ENCODE assay signal across 14 cellular contexts in genomic region chr22:39078329-39078728, GRCh38. TPM values are rescaled to one million over a fixed set of nuclear protein-coding genes. Genes with fewer than 3 reads are reported as not detected.
DNase-seq lines count a peak whose midpoint lies in the region; ATAC-seq and TF ChIP-seq lines count a peak whose summit lies in the region.
"Had no signal": no experiment of that assay in that cellular context is flagged by ENCODE, and none has a peak within 500 bp of the region (broad histone marks: within the 10 kb centered on the region; RNA-seq: fewer than 3 reads in every experiment).

No MANE protein-coding gene starts in this region.

- no peak overlapping the region for H3K27ac ChIP-seq in GM23248
- H3K27ac ChIP-seq: prostate gland had no signal

- peaks cover 29% of the 10 kb centered on the region for H3K4me1 Mint-ChIP-seq in activated naive CD4-positive, alpha-beta T cell treated with anti-CD3 and anti-CD28 coated beads for 36 hours (ENCODE audit: low read depth)
- peaks cover 67% of the 10 kb centered on the region for H3K4me1 Mint-ChIP-seq in central memory CD8-positive, alpha-beta T cell
- H3K4me1 Mint-ChIP-seq in stimulated activated naive CD8-positive, alpha-beta T cell treated with anti-CD3 and anti-CD28 coated beads, Interleukin-15, amount 100 ng/mL, for 72 hours: peaks cover 63% of the 10 kb centered on the region

- no peak for DNase-seq in activated naive CD4-positive, alpha-beta T cell treated with anti-CD3 and anti-CD28 coated beads for 36 hours
- DNase-seq in activated naive CD4-positive, alpha-beta T cell treated with anti-CD3 and anti-CD28 coated beads, Interleukin-2, amount 50 U/mL, for 16 hours: no peak
- DNase-seq in central memory CD8-positive, alpha-beta T cell (ENCODE audit: low spot score in 2 of 2): peak in 1 of 2 donors; percentile 43
- DNase-seq in stimulated activated naive CD8-positive, alpha-beta T cell treated with anti-CD3 and anti-CD28 coated beads, Interleukin-15, amount 100 ng/mL, for 72 hours: no peak
- DNase-seq in GM23248 (no peak), mucosa of descending colon (no peak)
- DNase-seq: activated CD4-positive, CD25-positive, alpha-beta regulatory T cell treated with anti-CD3 and anti-CD28 coated beads, Interleukin-2, amount 50 U/mL, for 72 hours; islet precursor cell; stimulated activated CD4-positive, alpha-beta T cell treated with anti-CD3 and anti-CD28 coated beads, Interleukin-15, amount 100 ng/mL, for 24 hours; trophoblast cell had no signal

- H3K36me3 ChIP-seq in Loucy (ENCODE audit: insufficient read depth, low read length): no peaks in the 10 kb centered on the region
- no peaks in the 10 kb centered on the region for H3K36me3 ChIP-seq in GM23248 (ENCODE audit: low read depth)
- H3K36me3 ChIP-seq in mucosa of descending colon (ENCODE audit: low read depth): no peaks in the 10 kb centered on the region
- H3K36me3 ChIP-seq: prostate gland had no signal

- TF ChIP-seq CTCF in Loucy (conservative IDR thresholded peaks at IDR 0.05; ENCODE audit: low read length): no peak
- no peak for TF ChIP-seq CTCF in mucosa of descending colon (IDR thresholded peaks at IDR 0.05)

- H3K36me3 Mint-ChIP-seq in activated naive CD4-positive, alpha-beta T cell treated with anti-CD3 and anti-CD28 coated beads for 36 hours (ENCODE audit: low read depth): peaks cover 2% of the 10 kb centered on the region
- H3K36me3 Mint-ChIP-seq in central memory CD8-positive, alpha-beta T cell (ENCODE audit: insufficient read depth): peaks cover 63% of the 10 kb centered on the region

- H3K4me3 Mint-ChIP-seq in activated naive CD4-positive, alpha-beta T cell treated with anti-CD3 and anti-CD28 coated beads for 36 hours: peak overlapping the region; percentile 86
- peak overlapping the region; percentile 98 for H3K4me3 Mint-ChIP-seq in central memory CD8-positive, alpha-beta T cell
- H3K4me3 Mint-ChIP-seq in stimulated activated naive CD8-positive, alpha-beta T cell treated with anti-CD3 and anti-CD28 coated beads, Interleukin-15, amount 100 ng/mL, for 72 hours: peak overlapping the region; percentile 96 to 98

- H3K9ac ChIP-seq in Loucy (ENCODE audit: low read depth, low read length, poor library complexity, severe bottlenecking): peak overlapping the region; percentile 96
- no peak overlapping the region for H3K9ac ChIP-seq in GM23248

- H3K79me2 ChIP-seq in Loucy (ENCODE audit: insufficient read depth, low read length) (peaks cover 56% of the 10 kb centered on the region), GM23248 (ENCODE audit: insufficient read depth) (no peaks in the 10 kb centered on the region)

- WGBS in GM23248 (ENCODE audit: low coverage in 1 of 2, low lambda C conversion rate in 2 of 2, missing lambda C conversion rate in 2 of 2), 2 experiments: 87 to 90% methylated on average over 8 of the region's 8 CpGs

- H3K4me2 ChIP-seq in Loucy (ENCODE audit: low read depth, low read length, poor library complexity, severe bottlenecking): peak overlapping the region; percentile 89
- H3K4me2 ChIP-seq in GM23248 (ENCODE audit: unreplicated experiment): no peak overlapping the region

- H4K20me1 ChIP-seq in Loucy (ENCODE audit: insufficient read depth, low read length, poor library complexity, severe bottlenecking) (peaks cover 3% of the 10 kb centered on the region), GM23248 (ENCODE audit: insufficient read depth) (no peaks in the 10 kb centered on the region)

- H3K4me1 ChIP-seq in Loucy (ENCODE audit: insufficient read depth, low read length, poor library complexity, severe bottlenecking) (peaks cover 56% of the 10 kb centered on the region), GM23248 (ENCODE audit: insufficient read depth) (no peaks in the 10 kb centered on the region), mucosa of descending colon (ENCODE audit: low read depth) (no peaks in the 10 kb centered on the region)
- H3K4me1 ChIP-seq: prostate gland had no signal

- in situ Hi-C loops in GM23248 (cut with MboI): no loop called here

- no peak for ATAC-seq in central memory CD8-positive, alpha-beta T cell (replicated peaks; ENCODE audit: extremely low read depth, poor library complexity, severe bottlenecking)
- no peak for ATAC-seq in stimulated activated naive CD8-positive, alpha-beta T cell treated with anti-CD3 and anti-CD28 coated beads, Interleukin-15, amount 100 ng/mL, for 72 hours
- ATAC-seq in mucosa of descending colon: no peak
- no peak for ATAC-seq in GM18907 (IDR thresholded peaks at IDR 0.05; ENCODE audit: unreplicated experiment)

- H3K4me3 ChIP-seq in Loucy (ENCODE audit: low read length, poor library complexity, severe bottlenecking) (peak overlapping the region; percentile 90), GM23248 (no peak overlapping the region), mucosa of descending colon (no peak overlapping the region)

- H2AFZ ChIP-seq in Loucy (ENCODE audit: low read length): no peak overlapping the region
- no peak overlapping the region for H2AFZ ChIP-seq in GM23248

- H3K27me3 ChIP-seq in Loucy (ENCODE audit: insufficient read depth, low read length, poor library complexity, severe bottlenecking) (no peaks in the 10 kb centered on the region), GM23248 (replicated peaks; ENCODE audit: insufficient read depth) (no peaks in the 10 kb centered on the region)

- intact Hi-C loops in activated naive CD4-positive, alpha-beta T cell treated with anti-CD3 and anti-CD28 coated beads for 36 hours (cut with micrococcal nuclease): loop anchor here (5.0 kb wide), 1 partner anchor 56 kb away; the partner anchor contains the start of gene APOBEC3D
- intact Hi-C loops in mucosa of descending colon (cut with DNase I, micrococcal nuclease): no loop called here

- peaks cover 4% of the 10 kb centered on the region; the same call in 1 of the 2 replicates for H3F3A ChIP-seq in Loucy (ENCODE audit: low read depth)
- no peaks in the 10 kb centered on the region for H3F3A ChIP-seq in GM23248 (ENCODE audit: insufficient read depth)

- no peaks in the 10 kb centered on the region for H3K9me3 ChIP-seq in Loucy (ENCODE audit: insufficient read depth, low read depth, low read length)
- no peaks in the 10 kb centered on the region for H3K9me3 ChIP-seq in GM23248 (ENCODE audit: low read depth)
- no peaks in the 10 kb centered on the region for H3K9me3 ChIP-seq in mucosa of descending colon
- H3K9me3 ChIP-seq: prostate gland had no signal

- H3K27ac Mint-ChIP-seq in activated naive CD4-positive, alpha-beta T cell treated with anti-CD3 and anti-CD28 coated beads for 36 hours: no peak overlapping the region
- H3K27ac Mint-ChIP-seq in central memory CD8-positive, alpha-beta T cell (ENCODE audit: low read depth): peak overlapping the region; percentile 100
- H3K27ac Mint-ChIP-seq in stimulated activated naive CD8-positive, alpha-beta T cell treated with anti-CD3 and anti-CD28 coated beads, Interleukin-15, amount 100 ng/mL, for 72 hours: peak overlapping the region; percentile 92 to 97

- no peaks in the 10 kb centered on the region for H3K9me2 ChIP-seq in Loucy (replicated peaks; ENCODE audit: low read depth, low read length)
- no peaks in the 10 kb centered on the region for H3K9me2 ChIP-seq in GM23248 (ENCODE audit: insufficient read depth)

- CTCF ChIA-PET in activated naive CD4-positive, alpha-beta T cell treated with anti-CD3 and anti-CD28 coated beads for 36 hours (lab: Charles Lee): interaction anchor here (0.6 kb wide), 2 partner anchors 151 to 1503 kb away, joined by 3 to 4 read pairs; no protein-coding TSS in a partner anchor

- H3K27me3 Mint-ChIP-seq in activated naive CD4-positive, alpha-beta T cell treated with anti-CD3 and anti-CD28 coated beads for 36 hours (ENCODE audit: low read depth): no peaks in the 10 kb centered on the region
- H3K27me3 Mint-ChIP-seq in central memory CD8-positive, alpha-beta T cell: no peaks in the 10 kb centered on the region
- H3K27me3 Mint-ChIP-seq in stimulated activated naive CD8-positive, alpha-beta T cell treated with anti-CD3 and anti-CD28 coated beads, Interleukin-15, amount 100 ng/mL, for 72 hours: no peaks in the 10 kb centered on the region

- no peaks in the 10 kb centered on the region for H3K9me3 Mint-ChIP-seq in activated naive CD4-positive, alpha-beta T cell treated with anti-CD3 and anti-CD28 coated beads for 36 hours
- no peaks in the 10 kb centered on the region for H3K9me3 Mint-ChIP-seq in central memory CD8-positive, alpha-beta T cell
- no peaks in the 10 kb centered on the region for H3K9me3 Mint-ChIP-seq in stimulated activated naive CD8-positive, alpha-beta T cell treated with anti-CD3 and anti-CD28 coated beads, Interleukin-15, amount 100 ng/mL, for 72 hours

RNA-seq across cellular contexts. Expression of gene APOBEC3G, which starts 1.3 kb away (rescaled TPM):
- total RNA-seq in activated naive CD4-positive, alpha-beta T cell treated with anti-CD3 and anti-CD28 coated beads for 36 hours: 10 to 100 TPM; 23.1 to 24.1 TPM
- 5.1 and 7.5 TPM in 2 replicates for total RNA-seq in GM23248 (2014; rRNA removed; shearing (Covaris generic))
- polyA plus RNA-seq in GM23248 (2016; fragmentation: Nextera tagmentation; extraction: Ambion mirVana): 5.2 and 5.4 TPM in 2 replicates
- 1 to 10 TPM; 5.7 to 6.2 (median 6.1) TPM for total RNA-seq in mucosa of descending colon

RNA-seq across cellular contexts. Expression of gene APOBEC3H, which starts 18.7 kb away (rescaled TPM):
- total RNA-seq in activated naive CD4-positive, alpha-beta T cell treated with anti-CD3 and anti-CD28 coated beads for 36 hours: 10 to 100 TPM; 11.9 to 13.2 TPM
- not detected in 2 replicates for total RNA-seq in GM23248 (2014; rRNA removed; shearing (Covaris generic))
- not detected in 2 replicates for polyA plus RNA-seq in GM23248 (2016; fragmentation: Nextera tagmentation; extraction: Ambion mirVana)
- total RNA-seq in mucosa of descending colon: under 1 TPM in 1 of 3 donors, not detected in 2; 0.51 TPM
- total RNA-seq: glomerular endothelial cell had no signal

RNA-seq across cellular contexts. Expression of gene APOBEC3F, which starts 37.7 kb away (rescaled TPM):
- total RNA-seq in activated naive CD4-positive, alpha-beta T cell treated with anti-CD3 and anti-CD28 coated beads for 36 hours: 10 to 100 TPM; 12.3 to 12.4 TPM
- 0.51 and 10.1 TPM in 2 replicates for total RNA-seq in GM23248 (2014; rRNA removed; shearing (Covaris generic))
- polyA plus RNA-seq in GM23248 (2016; fragmentation: Nextera tagmentation; extraction: Ambion mirVana): 6.2 and 7.3 TPM in 2 replicates
- 10 to 100 TPM in 1 of 3 donors, 1 to 10 TPM in 2; 7.4 to 14.1 (median 8.8) TPM for total RNA-seq in mucosa of descending colon

RNA-seq across cellular contexts. Expression of gene APOBEC3D, which starts 57.4 kb away (rescaled TPM):
- 10 to 100 TPM; 18.8 to 19.5 TPM for total RNA-seq in activated naive CD4-positive, alpha-beta T cell treated with anti-CD3 and anti-CD28 coated beads for 36 hours
- 0.13 and 1.3 TPM in 2 replicates for total RNA-seq in GM23248 (2014; rRNA removed; shearing (Covaris generic))
- polyA plus RNA-seq in GM23248 (2016; fragmentation: Nextera tagmentation; extraction: Ambion mirVana): 0.98 and 1.0 TPM in 2 replicates
- total RNA-seq in mucosa of descending colon: 1 to 10 TPM; 4.6 to 7.0 (median 6.5) TPM

Comparison
In these comparisons a context has a peak if more than half of its experiments do, and no peak if none do; other contexts are left out.
1. RNA of gene APOBEC3H, which starts 18.7 kb away (total RNA-seq): 11.9 to 13.2 TPM in activated naive CD4-positive, alpha-beta T cell treated with anti-CD3 and anti-CD28 coated beads for 36 hours; 0.51 TPM in mucosa of descending colon and not detected in GM23248; every median in the first group is over 4 times any median in the second.
2. Peak in every context shown above with its lines, with median percentiles within 50 percentile points of each other: H3K4me3 Mint-ChIP-seq.